ENCODE assay signal across 11 cellular contexts in genomic region chr2:233075141-233075965, GRCh38. TPM values are rescaled to one million over a fixed set of nuclear protein-coding genes. Genes with fewer than 3 reads are reported as not detected.
A peak's percentile ranks its signal among the peaks of the same experiment; 100 is the strongest.
DNase-seq lines count a peak whose midpoint lies in the region; ATAC-seq and TF ChIP-seq lines count a peak whose summit lies in the region.
"Had no signal": no experiment of that assay in that cellular context is flagged by ENCODE, and none has a peak within 500 bp of the region (broad histone marks: within the 10 kb centered on the region; RNA-seq: fewer than 3 reads in every experiment).

No MANE protein-coding gene starts in this region.

- peaks cover 0 to 24% of the 10 kb centered on the region in 2 donors for H3K4me1 ChIP-seq in right atrium auricular region
- H3K4me1 ChIP-seq in effector memory CD4-positive, alpha-beta T cell (ENCODE audit: control insufficient read depth, insufficient read depth, low read length, poor library complexity, severe bottlenecking), result peaks cover 51% of the 10 kb centered on the region
- H3K4me1 ChIP-seq: pancreas had no signal

- no peaks in the 10 kb centered on the region for H3K27me3 ChIP-seq in right atrium auricular region
- no peaks in the 10 kb centered on the region for H3K27me3 ChIP-seq in effector memory CD4-positive, alpha-beta T cell (replicated peaks; ENCODE audit: control insufficient read depth, insufficient read depth, low read length, poor library complexity, severe bottlenecking)
- H3K27me3 ChIP-seq: pancreas, thyroid gland had no signal

- DNase-seq in Right ventricle myocardium inferior (ENCODE audit: missing footprints), result no peak
- DNase-seq in right atrium auricular region (ENCODE audit: low spot score), result no peak
- DNase-seq in effector memory CD4-positive, alpha-beta T cell, result no peak
- peak; percentile 38 for DNase-seq in ureter (ENCODE audit: low spot score)
- no peak for DNase-seq in NCI-H1694 treated with DMSO at 0.1 percent for 48 hours (lab: John Stamatoyannopoulos, UW)
- no peak for DNase-seq in DMS79 treated with DMSO at 0.1 percent for 48 hours (lab: John Stamatoyannopoulos, UW)
- DNase-seq in NCI-H2029 (lab: John Stamatoyannopoulos, UW), result no peak
- DNase-seq: activated CD4-positive, alpha-beta T cell treated with anti-CD3 and anti-CD28 coated beads for 48 hours; pancreas; thyroid gland had no signal

- H3K9me3 ChIP-seq in right atrium auricular region, result peaks cover 0 to 10% of the 10 kb centered on the region in 2 donors
- no peaks in the 10 kb centered on the region for H3K9me3 ChIP-seq in effector memory CD4-positive, alpha-beta T cell (ENCODE audit: control insufficient read depth, low read length)
- H3K9me3 ChIP-seq: pancreas, thyroid gland had no signal

- ATAC-seq in Right ventricle myocardium inferior (peak; percentile 46), HG03196 (IDR thresholded peaks at IDR 0.05; ENCODE audit: unreplicated experiment) (peak; percentile 26)

- no peak for TF ChIP-seq CTCF in right atrium auricular region (IDR thresholded peaks at IDR 0.05)

- H3K4me3 ChIP-seq in right atrium auricular region, result no peak overlapping the region
- peak overlapping the region; percentile 20 for H3K4me3 ChIP-seq in effector memory CD4-positive, alpha-beta T cell (ENCODE audit: insufficient read depth, low read depth, low read length, poor library complexity, severe bottlenecking)
- H3K4me3 ChIP-seq: pancreas, thyroid gland had no signal

- intact Hi-C loops in Right ventricle myocardium inferior (cut with DNase I), result no loop called here

- H3K27ac ChIP-seq in right atrium auricular region, result no peak overlapping the region
- H3K27ac ChIP-seq in effector memory CD4-positive, alpha-beta T cell (ENCODE audit: insufficient read depth, low read length, poor library complexity, severe bottlenecking), result peak overlapping the region; percentile 56
- H3K27ac ChIP-seq: thyroid gland had no signal

- H3K36me3 ChIP-seq in right atrium auricular region, result no peaks in the 10 kb centered on the region
- peaks cover 15% of the 10 kb centered on the region for H3K36me3 ChIP-seq in effector memory CD4-positive, alpha-beta T cell (ENCODE audit: control insufficient read depth, insufficient read depth, low read length)
- H3K36me3 ChIP-seq: pancreas, thyroid gland had no signal

RNA-seq across cellular contexts. Expression of gene INPP5D, which starts 15.2 kb away (rescaled TPM):
- 5.2 TPM for total RNA-seq in Right ventricle myocardium inferior
- 1 to 10 TPM; 2.9 to 7.0 TPM for total RNA-seq in right atrium auricular region
- 43.4 TPM for total RNA-seq in ureter

RNA-seq across cellular contexts. Expression of gene NEU2, which starts 42.9 kb away (rescaled TPM):
- total RNA-seq in Right ventricle myocardium inferior (not detected), right atrium auricular region (not detected), ureter (not detected)
- total RNA-seq: pancreas, thyroid gland had no signal
